ENCODE assay signal across 22 cellular contexts in genomic region chr2:187408926-187409325, GRCh38.
A peak's percentile ranks its signal among the peaks of the same experiment; 100 is the strongest.
DNase-seq lines count a peak whose midpoint lies in the region; ATAC-seq lines count a peak whose summit lies in the region.
"Had no signal": no experiment of that assay in that cellular context is flagged by ENCODE, and none has a peak within 500 bp of the region (broad histone marks: within the 10 kb centered on the region; RNA-seq: fewer than 3 reads in every experiment).

No MANE protein-coding gene starts in this region.

- no peaks in the 10 kb centered on the region for H3K36me3 ChIP-seq in HUES48 (ENCODE audit: control insufficient read depth, insufficient read depth, low read length)
- H3K36me3 ChIP-seq: Peyer's patch had no signal

- peak overlapping the region; percentile 79 for H3K27ac ChIP-seq in HUES48 (ENCODE audit: low read depth, low read length)
- H3K27ac ChIP-seq: C4-2B, KMS-11, Peyer's patch, SK-N-MC had no signal

- H3K9me3 ChIP-seq in HUES48 (ENCODE audit: control insufficient read depth, insufficient read depth, low read length), result peaks cover 8% of the 10 kb centered on the region; the same call in 1 of the 2 replicates
- H3K9me3 ChIP-seq: Caco-2, Peyer's patch had no signal

- peak overlapping the region; percentile 38; the same call in 1 of the 2 replicates for H3K9ac ChIP-seq in HUES48 (ENCODE audit: low read depth, low read length)
- H3K9ac ChIP-seq: KMS-11 had no signal

- ATAC-seq in GM18858 (IDR thresholded peaks at IDR 0.05; ENCODE audit: unreplicated experiment) (no peak), HG03520 (IDR thresholded peaks at IDR 0.05; ENCODE audit: unreplicated experiment) (no peak)
- ATAC-seq: CD8-positive, alpha-beta T cell; GM12878 had no signal

- H3K27me3 ChIP-seq in HUES48 (ENCODE audit: control insufficient read depth, insufficient read depth, low read length), result no peaks in the 10 kb centered on the region
- H3K27me3 ChIP-seq: Peyer's patch had no signal

- H3K4me3 ChIP-seq in HUES48 (ENCODE audit: low read depth, low read length), result peak overlapping the region; percentile 26; the same call in 1 of the 2 replicates
- H3K4me3 ChIP-seq: GM12878, Peyer's patch, SK-N-MC had no signal

- DNase-seq in NCI-H146 treated with DMSO at 0.1 percent for 48 hours (lab: John Stamatoyannopoulos, UW; ENCODE audit: unreplicated experiment) (peak; percentile 4), iPS DF 19.7 (ENCODE audit: low read depth, low spot score) (peak; percentile 20), pons (ENCODE audit: low spot score) (peak; percentile 40), NCI-H2081 treated with DMSO at 0.1 percent for 48 hours (lab: John Stamatoyannopoulos, UW) (no peak)
- DNase-seq: Caco-2; CD8-positive, alpha-beta T cell; GDM1; H7; MM.1S; NCI-H1694 treated with DMSO at 0.1 percent for 48 hours; NCI-H446; NCI-H526; OCI-M1; Peyer's patch; SIG-M5 had no signal

- H3K4me1 ChIP-seq in HUES48 (ENCODE audit: control insufficient read depth, insufficient read depth, low read length), result peaks cover 62% of the 10 kb centered on the region
- H3K4me1 ChIP-seq: Caco-2, Peyer's patch had no signal
